9 cellular contexts compared by ENCODE assay signal in the genomic region with DNA sequence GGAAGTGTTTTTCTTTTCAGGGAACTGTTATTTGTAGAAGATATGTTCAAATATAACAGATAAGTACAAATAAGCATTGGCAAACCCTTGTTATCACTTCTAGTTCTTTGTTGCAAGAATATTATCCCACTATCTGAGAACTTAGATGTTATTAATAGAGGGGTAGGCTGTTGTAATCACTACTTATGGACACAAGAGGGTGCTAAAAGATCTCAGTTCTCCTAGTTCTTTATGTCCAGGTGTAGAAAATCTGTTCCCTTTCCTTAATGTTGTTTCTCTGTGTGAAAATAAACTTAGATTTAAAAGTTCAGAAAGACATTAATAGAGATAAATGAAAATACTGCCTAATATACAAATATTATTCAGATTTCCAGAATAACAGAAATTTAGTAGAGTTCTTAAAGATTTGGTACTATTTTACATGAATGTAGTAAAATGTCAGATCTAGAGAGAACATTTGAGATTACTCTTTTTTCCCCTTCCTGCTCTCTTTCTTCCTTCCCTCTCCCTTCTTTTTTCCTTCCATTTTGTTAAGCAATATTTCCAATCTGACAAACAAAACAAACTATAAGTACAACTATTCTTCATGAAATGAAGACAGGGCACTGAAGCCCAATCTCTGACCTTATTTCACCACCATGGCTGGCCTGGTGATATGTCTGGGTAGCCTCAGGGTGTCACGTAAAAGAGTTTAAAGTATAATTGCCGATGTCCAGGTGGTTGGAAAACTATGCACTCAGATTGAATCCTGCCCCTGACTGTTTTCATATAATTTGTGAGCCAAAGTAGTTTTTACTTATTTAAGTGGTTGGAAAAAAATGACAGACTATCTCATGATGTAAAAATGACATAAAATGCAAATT. TPM values are rescaled to one million over a fixed set of nuclear protein-coding genes. Genes with fewer than 3 reads are reported as not detected.
A peak's percentile ranks its signal among the peaks of the same experiment; 100 is the strongest.
DNase-seq lines count a peak whose midpoint lies in the region; ATAC-seq, FAIRE-seq and TF ChIP-seq lines count a peak whose summit lies in the region.
"Had no signal": no experiment of that assay in that cellular context is flagged by ENCODE, and none has a peak within 500 bp of the region (broad histone marks: within the 10 kb centered on the region; RNA-seq: fewer than 3 reads in every experiment).

No MANE protein-coding gene starts in this region.

- peak; percentile 82 for FAIRE-seq in small intestine (lab: Jason Lieb, UNC)

- H3K4me1 ChIP-seq in KMS-11 (ENCODE audit: low read depth, poor library complexity, severe bottlenecking) (no peaks in the 10 kb centered on the region), SK-N-SH (ENCODE audit: control insufficient read depth in 1 of 2, insufficient read depth in 2 of 2, low read depth in 1 of 2, low read length in 1 of 2) (no peaks in the 10 kb centered on the region), foreskin keratinocyte (no peaks in the 10 kb centered on the region), small intestine (ENCODE audit: control insufficient read depth in 2 of 2, insufficient read depth in 1 of 2, low read depth in 1 of 2, low read length in 1 of 2) (no peaks in the 10 kb centered on the region)

- no peak for TF ChIP-seq EP300 in SK-N-SH (IDR thresholded peaks at IDR 0.05; ENCODE audit: borderline replicate concordance in 1 of 2, low read depth in 1 of 2, low read length in 1 of 2)

- ATAC-seq in GM21390 (IDR thresholded peaks at IDR 0.05; ENCODE audit: unreplicated experiment): peak; percentile 72
- ATAC-seq in foreskin keratinocyte: peak; percentile 79

- peak; percentile 79 for TF ChIP-seq CTCF in KMS-11 (conservative IDR thresholded peaks at IDR 0.05; ENCODE audit: low read depth, low read length)
- peak; percentile 82 for TF ChIP-seq CTCF in SK-N-SH (IDR thresholded peaks at IDR 0.05)
- peak; percentile 85 for TF ChIP-seq CTCF in foreskin keratinocyte (conservative IDR thresholded peaks at IDR 0.05)

- 16% methylated on average over 2 of the region's 2 CpGs for WGBS in SK-N-SH (ENCODE audit: low lambda C conversion rate)
- WGBS in small intestine, 3 donors: 47 to 65% (median 54%) methylated on average over 2 of the region's 2 CpGs

- H3K9me3 ChIP-seq in SK-N-SH: no peaks in the 10 kb centered on the region
- no peaks in the 10 kb centered on the region for H3K9me3 ChIP-seq in small intestine (ENCODE audit: control insufficient read depth, low read depth)

- no peaks in the 10 kb centered on the region for H3K79me2 ChIP-seq in KMS-11 (ENCODE audit: insufficient read depth, low read depth)
- H3K79me2 ChIP-seq in SK-N-SH (ENCODE audit: insufficient read depth): no peaks in the 10 kb centered on the region

- no peaks in the 10 kb centered on the region for H3F3A ChIP-seq in SK-N-SH (replicated peaks; ENCODE audit: insufficient read depth)

- no peak overlapping the region for H3K4me3 Mint-ChIP-seq in activated naive CD4-positive, alpha-beta T cell treated with anti-CD3 and anti-CD28 coated beads for 36 hours

- H3K4me1 Mint-ChIP-seq in activated naive CD4-positive, alpha-beta T cell treated with anti-CD3 and anti-CD28 coated beads for 36 hours (ENCODE audit: low read depth): no peaks in the 10 kb centered on the region

- no peak overlapping the region for H3K27ac Mint-ChIP-seq in activated naive CD4-positive, alpha-beta T cell treated with anti-CD3 and anti-CD28 coated beads for 36 hours

- intact Hi-C loops in activated naive CD4-positive, alpha-beta T cell treated with anti-CD3 and anti-CD28 coated beads for 36 hours (cut with micrococcal nuclease): loop anchor here (1.0 to 5.0 kb wide), 5 partner anchors 229 to 781 kb away; no protein-coding TSS in a partner anchor

- no peak overlapping the region for H2AFZ ChIP-seq in KMS-11 (ENCODE audit: low read depth)
- H2AFZ ChIP-seq in SK-N-SH (ENCODE audit: low read depth): no peak overlapping the region; the same call in 1 of the 2 replicates

- no peaks in the 10 kb centered on the region for H3K36me3 Mint-ChIP-seq in activated naive CD4-positive, alpha-beta T cell treated with anti-CD3 and anti-CD28 coated beads for 36 hours (ENCODE audit: low read depth)

- POLR2A ChIA-PET in SK-N-SH (lab: Yijun Ruan, JAX): no interaction called here

- DNase-seq in DMS53 treated with DMSO at 0.1 percent for 48 hours (lab: John Stamatoyannopoulos, UW; ENCODE audit: unreplicated experiment): peak; percentile 84
- DNase-seq in SK-N-SH: peak; percentile 67
- DNase-seq in foreskin keratinocyte: peak in 1 of 2 donors; percentile 37
- DNase-seq in small intestine: peak; percentile 42
- no peak for DNase-seq in GOT3 (lab: John Stamatoyannopoulos, UW)
- no peak for DNase-seq in activated naive CD4-positive, alpha-beta T cell treated with anti-CD3 and anti-CD28 coated beads for 36 hours

- CTCF ChIA-PET in SK-N-SH (lab: Yijun Ruan, JAX): interaction anchor here (0.6 to 2.1 kb wide), 17 partner anchors 12 to 1906 kb away, joined by 3 to 8 read pairs (median 4); no protein-coding TSS in a partner anchor
- CTCF ChIA-PET in activated naive CD4-positive, alpha-beta T cell treated with anti-CD3 and anti-CD28 coated beads for 36 hours (lab: Charles Lee): interaction anchor here (0.6 to 1.8 kb wide), 3 partner anchors 103 to 781 kb away, joined by 3 to 7 read pairs (median 5); no protein-coding TSS in a partner anchor

- H4K20me1 ChIP-seq in KMS-11 (ENCODE audit: insufficient read depth): no peaks in the 10 kb centered on the region
- H4K20me1 ChIP-seq in SK-N-SH (ENCODE audit: insufficient read depth): no peaks in the 10 kb centered on the region

- peaks cover 2% of the 10 kb centered on the region for H3K27me3 Mint-ChIP-seq in activated naive CD4-positive, alpha-beta T cell treated with anti-CD3 and anti-CD28 coated beads for 36 hours (ENCODE audit: low read depth)

- no peak overlapping the region for H3K27ac ChIP-seq in KMS-11
- no peak overlapping the region for H3K27ac ChIP-seq in SK-N-SH (ENCODE audit: low read depth in 2 of 2, low read length in 1 of 2)
- no peak overlapping the region for H3K27ac ChIP-seq in foreskin keratinocyte
- no peak overlapping the region for H3K27ac ChIP-seq in small intestine (ENCODE audit: low read depth in 1 of 2, low read length in 1 of 2)

- H3K36me3 ChIP-seq in KMS-11 (ENCODE audit: insufficient read depth) (no peaks in the 10 kb centered on the region), SK-N-SH (replicated peaks in 1 of 2; ENCODE audit: control insufficient read depth in 1 of 2, insufficient read depth in 2 of 2, low read length in 1 of 2) (no peaks in the 10 kb centered on the region), small intestine (ENCODE audit: control insufficient read depth in 2 of 2, insufficient read depth in 2 of 2, low read length in 2 of 2) (no peaks in the 10 kb centered on the region)

- H3K4me3 ChIP-seq in KMS-11 (IDR thresholded peaks at IDR 0.05; ENCODE audit: insufficient read depth, low read depth, low read length) (no peak overlapping the region), SK-N-SH (ENCODE audit: low read depth in 2 of 2, low read length in 1 of 2) (no peak overlapping the region), small intestine (ENCODE audit: low read depth in 1 of 2, low read length in 2 of 2) (no peak overlapping the region)

- H3K4me2 ChIP-seq in KMS-11: no peak overlapping the region
- H3K4me2 ChIP-seq in SK-N-SH: no peak overlapping the region

- no peaks in the 10 kb centered on the region for H3K9me2 ChIP-seq in SK-N-SH

- H3K27me3 ChIP-seq in KMS-11 (ENCODE audit: insufficient read depth, low read depth) (no peaks in the 10 kb centered on the region), SK-N-SH (ENCODE audit: insufficient read depth) (no peaks in the 10 kb centered on the region), foreskin keratinocyte (no peaks in the 10 kb centered on the region), small intestine (ENCODE audit: control insufficient read depth in 2 of 2, insufficient read depth in 2 of 2, low read length in 2 of 2) (no peaks in the 10 kb centered on the region)

- H3K9me3 Mint-ChIP-seq in activated naive CD4-positive, alpha-beta T cell treated with anti-CD3 and anti-CD28 coated beads for 36 hours: no peaks in the 10 kb centered on the region

- H3K9ac ChIP-seq in KMS-11 (no peak overlapping the region), SK-N-SH (no peak overlapping the region)

- TF ChIP-seq RAD21 in SK-N-SH (IDR thresholded peaks at IDR 0.05; ENCODE audit: low read length): peak; percentile 83

TF ChIP-seq in SK-N-SH, 30 proteins besides CTCF, POLR2A, EP300 and RAD21:
- peak; percentile 55 for TF ChIP-seq SMC3 (IDR thresholded peaks at IDR 0.05; ENCODE audit: low read depth, low read length)
- TF ChIP-seq, protein P1, sequence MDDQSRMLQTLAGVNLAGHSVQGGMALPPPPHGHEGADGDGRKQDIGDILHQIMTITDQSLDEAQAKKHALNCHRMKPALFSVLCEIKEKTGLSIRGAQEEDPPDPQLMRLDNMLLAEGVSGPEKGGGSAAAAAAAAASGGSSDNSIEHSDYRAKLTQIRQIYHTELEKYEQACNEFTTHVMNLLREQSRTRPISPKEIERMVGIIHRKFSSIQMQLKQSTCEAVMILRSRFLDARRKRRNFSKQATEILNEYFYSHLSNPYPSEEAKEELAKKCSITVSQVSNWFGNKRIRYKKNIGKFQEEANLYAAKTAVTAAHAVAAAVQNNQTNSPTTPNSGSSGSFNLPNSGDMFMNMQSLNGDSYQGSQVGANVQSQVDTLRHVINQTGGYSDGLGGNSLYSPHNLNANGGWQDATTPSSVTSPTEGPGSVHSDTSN (IDR thresholded peaks at IDR 0.05): no peak

RNA-seq across cellular contexts. Expression of a gene that starts 43.6 kb away (rescaled TPM):
- 4.1 and 7.1 TPM in 2 replicates for polyA plus RNA-seq in SK-N-SH (2012; rRNA removed)
- polyA plus RNA-seq in SK-N-SH (2012; cell fraction: cytosol; rRNA removed): 3.3 and 3.5 TPM in 2 replicates
- 4.1 and 8.0 TPM in 2 replicates for polyA plus RNA-seq in SK-N-SH (2012; cell fraction: nucleus; rRNA removed)
- total RNA-seq in foreskin keratinocyte: 0.65 TPM in 1 of 2 replicates, not detected in the other
- 0.10 TPM in 1 of 2 replicates, not detected in the other for polyA plus RNA-seq in foreskin keratinocyte
- not detected for polyA plus RNA-seq in small intestine
- not detected for total RNA-seq in activated naive CD4-positive, alpha-beta T cell treated with anti-CD3 and anti-CD28 coated beads for 36 hours
- total RNA-seq: T-helper 1 cell treated with Interleukin-12 subunit alpha and Interleukin-12 subunit beta and Interleukin-4 antibody, amounts not matched to agents 30 ng/mL and 1 ng/mL, for 36 hours had no signal

Comparison
In these comparisons a context has a peak if more than half of its experiments do, and no peak if none do; other contexts are left out.
1. DNase-seq: peak in DMS53 treated with DMSO at 0.1 percent for 48 hours (single experiment), SK-N-SH (single experiment) and small intestine (single experiment); none in GOT3 (single experiment) and activated naive CD4-positive, alpha-beta T cell treated with anti-CD3 and anti-CD28 coated beads for 36 hours (single experiment).
2. Peak in every context shown above with its lines, with median percentiles within 50 percentile points of each other: CTCF ChIP-seq.